ENCODE assay signal across 1 cellular context in the genomic region with DNA sequence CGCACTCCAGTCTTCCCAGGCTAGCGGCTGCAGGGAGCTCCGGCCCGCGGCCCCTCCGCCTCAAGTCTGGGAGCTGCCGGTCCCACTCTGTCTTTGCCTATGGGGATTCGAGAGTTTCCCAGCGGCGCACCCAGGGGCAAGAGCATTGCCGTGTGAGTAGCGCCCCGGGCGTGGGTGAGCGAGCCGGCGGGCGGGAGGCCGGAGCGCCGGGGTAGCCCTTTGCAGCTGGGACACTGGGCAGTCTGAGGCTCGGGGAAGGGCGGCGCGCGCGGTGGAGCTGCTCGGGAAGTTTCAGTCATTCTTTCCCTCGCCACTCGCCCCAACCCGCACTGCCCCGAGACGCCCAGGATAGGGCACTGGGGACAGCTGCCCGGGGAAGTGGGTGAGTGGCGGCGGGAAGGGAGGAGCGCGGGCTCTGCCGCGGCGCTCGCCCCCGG.
TF ChIP-seq lines count a peak whose summit lies in the region.

No MANE protein-coding gene starts in this region.

TF ChIP-seq in liver, 16 proteins besides CTCF, POLR2A, EP300 and RAD21 (continued from another document):
- TF ChIP-seq, protein P1, sequence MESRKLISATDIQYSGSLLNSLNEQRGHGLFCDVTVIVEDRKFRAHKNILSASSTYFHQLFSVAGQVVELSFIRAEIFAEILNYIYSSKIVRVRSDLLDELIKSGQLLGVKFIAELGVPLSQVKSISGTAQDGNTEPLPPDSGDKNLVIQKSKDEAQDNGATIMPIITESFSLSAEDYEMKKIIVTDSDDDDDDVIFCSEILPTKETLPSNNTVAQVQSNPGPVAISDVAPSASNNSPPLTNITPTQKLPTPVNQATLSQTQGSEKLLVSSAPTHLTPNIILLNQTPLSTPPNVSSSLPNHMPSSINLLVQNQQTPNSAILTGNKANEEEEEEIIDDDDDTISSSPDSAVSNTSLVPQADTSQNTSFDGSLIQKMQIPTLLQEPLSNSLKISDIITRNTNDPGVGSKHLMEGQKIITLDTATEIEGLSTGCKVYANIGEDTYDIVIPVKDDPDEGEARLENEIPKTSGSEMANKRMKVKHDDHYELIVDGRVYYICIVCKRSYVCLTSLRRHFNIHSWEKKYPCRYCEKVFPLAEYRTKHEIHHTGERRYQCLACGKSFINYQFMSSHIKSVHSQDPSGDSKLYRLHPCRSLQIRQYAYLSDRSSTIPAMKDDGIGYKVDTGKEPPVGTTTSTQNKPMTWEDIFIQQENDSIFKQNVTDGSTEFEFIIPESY (IDR thresholded peaks at IDR 0.05): no peak
- TF ChIP-seq NR2F2 (IDR thresholded peaks at IDR 0.05): no peak
- TF ChIP-seq HNF4G (IDR thresholded peaks at IDR 0.05): no peak
- TF ChIP-seq HNF4A (conservative IDR thresholded peaks at IDR 0.05): no peak
- TF ChIP-seq, protein P2, sequence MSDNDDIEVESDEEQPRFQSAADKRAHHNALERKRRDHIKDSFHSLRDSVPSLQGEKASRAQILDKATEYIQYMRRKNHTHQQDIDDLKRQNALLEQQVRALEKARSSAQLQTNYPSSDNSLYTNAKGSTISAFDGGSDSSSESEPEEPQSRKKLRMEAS (IDR thresholded peaks at IDR 0.05): no peak
